10 cellular contexts compared by ENCODE assay signal in genomic region chr5:177310332-177310731, GRCh38. TPM values are rescaled to one million over a fixed set of nuclear protein-coding genes. Genes with fewer than 3 reads are reported as not detected.
DNase-seq lines count a peak whose midpoint lies in the region; ATAC-seq and TF ChIP-seq lines count a peak whose summit lies in the region.
"Had no signal": no experiment of that assay in that cellular context is flagged by ENCODE, and none has a peak within 500 bp of the region (broad histone marks: within the 10 kb centered on the region; RNA-seq: fewer than 3 reads in every experiment).

No MANE protein-coding gene starts in this region.

- H3K27ac ChIP-seq in CD4-positive, CD25-positive, alpha-beta regulatory T cell (ENCODE audit: insufficient read depth, low read length, poor library complexity, severe bottlenecking) = no peak overlapping the region
- no peak overlapping the region for H3K27ac ChIP-seq in HUES6 (ENCODE audit: low read depth, low read length)
- H3K27ac ChIP-seq: left ventricle myocardium inferior, thyroid gland had no signal

- H3K9me3 Mint-ChIP-seq in CD4-positive, CD25-positive, alpha-beta regulatory T cell = no peaks in the 10 kb centered on the region
- no peaks in the 10 kb centered on the region for H3K9me3 Mint-ChIP-seq in nephron progenitor cell

- H3K9me3 ChIP-seq in CD4-positive, CD25-positive, alpha-beta regulatory T cell (ENCODE audit: control insufficient read depth in 2 of 2, low read length in 2 of 2) = no peaks in the 10 kb centered on the region
- no peaks in the 10 kb centered on the region for H3K9me3 ChIP-seq in HUES6 (ENCODE audit: control insufficient read depth, insufficient read depth, low read depth, low read length)
- H3K9me3 ChIP-seq: left ventricle myocardium inferior, thyroid gland had no signal

- H3K36me3 ChIP-seq in CD4-positive, CD25-positive, alpha-beta regulatory T cell (ENCODE audit: control insufficient read depth, insufficient read depth, low read length) = peaks cover 17% of the 10 kb centered on the region
- peaks cover 24% of the 10 kb centered on the region for H3K36me3 ChIP-seq in HUES6 (ENCODE audit: control insufficient read depth, insufficient read depth, low read length)

- H3K27me3 ChIP-seq in CD4-positive, CD25-positive, alpha-beta regulatory T cell (ENCODE audit: control insufficient read depth, insufficient read depth, low read length) = no peaks in the 10 kb centered on the region
- no peaks in the 10 kb centered on the region for H3K27me3 ChIP-seq in HUES6 (ENCODE audit: control insufficient read depth, insufficient read depth, low read length)
- H3K27me3 ChIP-seq: thyroid gland had no signal

- H3K4me1 ChIP-seq in CD4-positive, CD25-positive, alpha-beta regulatory T cell (ENCODE audit: control insufficient read depth, insufficient read depth, low read length, poor library complexity, severe bottlenecking) = peaks cover 43% of the 10 kb centered on the region
- H3K4me1 ChIP-seq in HUES6 (ENCODE audit: control insufficient read depth, insufficient read depth, low read length) = peaks cover 19% of the 10 kb centered on the region

- no peak overlapping the region for H3K9ac ChIP-seq in HUES6 (ENCODE audit: low read length)

- H3K36me3 Mint-ChIP-seq in CD4-positive, CD25-positive, alpha-beta regulatory T cell = peaks cover 12% of the 10 kb centered on the region
- peaks cover 25% of the 10 kb centered on the region for H3K36me3 Mint-ChIP-seq in nephron progenitor cell (ENCODE audit: low read depth)

- no peak overlapping the region for H3K27ac Mint-ChIP-seq in CD4-positive, CD25-positive, alpha-beta regulatory T cell
- H3K27ac Mint-ChIP-seq in nephron progenitor cell = no peak overlapping the region

- H3K4me3 ChIP-seq in CD4-positive, CD25-positive, alpha-beta regulatory T cell (ENCODE audit: low read depth, low read length) = no peak overlapping the region
- H3K4me3 ChIP-seq in HUES6 (ENCODE audit: low read depth, low read length) (peak overlapping the region; percentile 87; the same call in 1 of the 2 replicates), astrocyte of the cerebellum (ENCODE audit: low read depth, low read length) (peak overlapping the region; percentile 56)
- H3K4me3 ChIP-seq: thyroid gland had no signal

- no peak for TF ChIP-seq CTCF in astrocyte of the cerebellum (IDR thresholded peaks at IDR 0.05; ENCODE audit: low read depth, low read length, missing control alignments)
- no peak for TF ChIP-seq CTCF in nephron progenitor cell (IDR thresholded peaks at IDR 0.05)

- DNase-seq in CD4-positive, CD25-positive, alpha-beta regulatory T cell = no peak
- DNase-seq in astrocyte of the cerebellum (ENCODE audit: low read depth) (no peak), nephron progenitor cell (no peak), DMS79 (lab: John Stamatoyannopoulos, UW) (no peak)

- in situ Hi-C loops in astrocyte of the cerebellum (cut with HindIII; ENCODE audit: low sequenced_read_pairs) = no loop called here

- ATAC-seq in CD4-positive, CD25-positive, alpha-beta regulatory T cell (ENCODE audit: low read depth in 2 of 2) = no peak
- ATAC-seq in HG03159 (IDR thresholded peaks at IDR 0.05; ENCODE audit: unreplicated experiment) (no peak), HG03442 (IDR thresholded peaks at IDR 0.05; ENCODE audit: unreplicated experiment) (no peak), GM21576 (IDR thresholded peaks at IDR 0.05; ENCODE audit: unreplicated experiment) (no peak)

- H3K4me1 Mint-ChIP-seq in CD4-positive, CD25-positive, alpha-beta regulatory T cell = peaks cover 4 to 61% (median 23%) of the 10 kb centered on the region in 4 donors
- H3K4me1 Mint-ChIP-seq in nephron progenitor cell = peaks cover 47% of the 10 kb centered on the region

- no peaks in the 10 kb centered on the region for H3K27me3 Mint-ChIP-seq in CD4-positive, CD25-positive, alpha-beta regulatory T cell
- H3K27me3 Mint-ChIP-seq in nephron progenitor cell (ENCODE audit: low read depth, poor library complexity) = no peaks in the 10 kb centered on the region

- H3K4me3 Mint-ChIP-seq in CD4-positive, CD25-positive, alpha-beta regulatory T cell = peak overlapping the region; percentile 83 to 95 (median 92)
- H3K4me3 Mint-ChIP-seq in nephron progenitor cell = peak overlapping the region; percentile 90

RNA-seq across cellular contexts. Expression of gene MXD3, which starts 1.4 kb away (rescaled TPM):
- 8.7 TPM for total RNA-seq in CD4-positive, CD25-positive, alpha-beta regulatory T cell
- polyA plus RNA-seq in CD4-positive, CD25-positive, alpha-beta regulatory T cell = 1 to 10 TPM in 1 of 4 donors, under 1 TPM in 3; 0.36 to 2.8 (median 0.84) TPM

RNA-seq across cellular contexts. Expression of gene PRELID1, which starts 6.7 kb away (rescaled TPM):
- total RNA-seq in CD4-positive, CD25-positive, alpha-beta regulatory T cell = 60.6 TPM
- polyA plus RNA-seq in CD4-positive, CD25-positive, alpha-beta regulatory T cell = 100 to 1,000 TPM; 185 to 210 (median 192) TPM

RNA-seq across cellular contexts. Expression of gene RAB24, which starts 6.8 kb away (rescaled TPM):
- total RNA-seq in CD4-positive, CD25-positive, alpha-beta regulatory T cell = 15.3 TPM
- 10 to 100 TPM in 2 of 4 donors, 1 to 10 TPM in 2; 5.1 to 12.8 (median 10.1) TPM for polyA plus RNA-seq in CD4-positive, CD25-positive, alpha-beta regulatory T cell

RNA-seq across cellular contexts. Expression of gene LMAN2, which starts 41.1 kb away (rescaled TPM):
- total RNA-seq in CD4-positive, CD25-positive, alpha-beta regulatory T cell = 77.9 TPM
- 100 to 1,000 TPM; 227 to 289 (median 240) TPM for polyA plus RNA-seq in CD4-positive, CD25-positive, alpha-beta regulatory T cell

RNA-seq across cellular contexts. Expression of gene RGS14, which starts 47.4 kb away (rescaled TPM):
- 93.3 TPM for total RNA-seq in CD4-positive, CD25-positive, alpha-beta regulatory T cell
- 10 to 100 TPM; 40.1 to 59.8 (median 52.7) TPM for polyA plus RNA-seq in CD4-positive, CD25-positive, alpha-beta regulatory T cell
